Comparison of ENCODE assay signal across 13 cellular contexts in genomic region chr2:119463136-119463535, GRCh38. TPM values are rescaled to one million over a fixed set of nuclear protein-coding genes. Genes with fewer than 3 reads are reported as not detected.
"Had no signal": no experiment of that assay in that cellular context is flagged by ENCODE, and none has a peak within 500 bp of the region (broad histone marks: within the 10 kb centered on the region; RNA-seq: fewer than 3 reads in every experiment).

No MANE protein-coding gene starts in this region.

- H3K9me3 Mint-ChIP-seq: natural killer cell treated with Interleukin-12 subunit alpha and Interleukin-12 subunit beta and Interleukin-15 and Interleukin-18, amount 100 ng/mL, for 72 hours had no signal

- H3K27ac ChIP-seq: adrenal gland, gastroesophageal sphincter, heart right ventricle, right atrium auricular region, skin epidermis, thoracic aorta, upper lobe of right lung had no signal

- H3K27ac Mint-ChIP-seq: natural killer cell treated with Interleukin-12 subunit alpha and Interleukin-12 subunit beta and Interleukin-15 and Interleukin-18, amount 100 ng/mL, for 72 hours had no signal

- H3K4me1 ChIP-seq: gastroesophageal sphincter, right atrium auricular region, upper lobe of right lung had no signal

- H3K9me3 ChIP-seq: adrenal gland, gastroesophageal sphincter, heart right ventricle, right atrium auricular region, thoracic aorta, upper lobe of right lung had no signal

- H3K27me3 ChIP-seq: adrenal gland, gastroesophageal sphincter, heart right ventricle, right atrium auricular region, upper lobe of right lung had no signal

- H3K4me3 ChIP-seq: adrenal gland, gastroesophageal sphincter, heart right ventricle, right atrium auricular region, skin epidermis, thoracic aorta, upper lobe of right lung had no signal

- H3K36me3 ChIP-seq: adrenal gland, gastroesophageal sphincter, heart right ventricle, right atrium auricular region, thoracic aorta, upper lobe of right lung had no signal

- H3K4me3 Mint-ChIP-seq: natural killer cell treated with Interleukin-12 subunit alpha and Interleukin-12 subunit beta and Interleukin-15 and Interleukin-18, amount 100 ng/mL, for 72 hours had no signal

- FAIRE-seq: colon had no signal

- ATAC-seq: gastroesophageal sphincter, heart right ventricle, upper lobe of right lung had no signal

- DNase-seq: activated naive CD4-positive, alpha-beta T cell treated with Interleukin-2 at 50 U/mL for 16 hours; adrenal gland; heart right ventricle; stimulated activated CD4-positive, alpha-beta T cell treated with anti-CD3 and anti-CD28 coated beads, Interleukin-15, amount 100 ng/mL, for 24 hours; stimulated activated CD4-positive, alpha-beta T cell treated with anti-CD3 and anti-CD28 coated beads, Interleukin-4, amount 100 ng/mL, for 4 hours; stimulated activated CD8-positive, alpha-beta memory T cell treated with anti-CD3 and anti-CD28 coated beads, Interleukin-4, amount 100 ng/mL, for 48 hours; upper lobe of right lung had no signal

RNA-seq across cellular contexts. Expression of gene TMEM37, which starts 31.5 kb away (rescaled TPM):
- total RNA-seq: natural killer cell treated with Interleukin-12 subunit alpha and Interleukin-12 subunit beta and Interleukin-15 and Interleukin-18, amount 100 ng/mL, for 72 hours had no signal
